ENCODE assay signal across 8 cellular contexts in genomic region chr15:52783929-52784798, GRCh38. TPM values are rescaled to one million over a fixed set of nuclear protein-coding genes. Genes with fewer than 3 reads are reported as not detected.
DNase-seq lines count a peak whose midpoint lies in the region; ATAC-seq, FAIRE-seq and TF ChIP-seq lines count a peak whose summit lies in the region.

No MANE protein-coding gene starts in this region.

- H3K4me1 Mint-ChIP-seq in astrocyte (ENCODE audit: low read depth, unreplicated experiment), result no peaks in the 10 kb centered on the region

- H3K9ac ChIP-seq in HUES48 (ENCODE audit: low read depth, low read length) (no peak overlapping the region), astrocyte (ENCODE audit: low read length) (no peak overlapping the region)

- no peaks in the 10 kb centered on the region for H4K20me1 ChIP-seq in astrocyte (ENCODE audit: insufficient read depth, low read length)

- no peaks in the 10 kb centered on the region for H3K9me3 ChIP-seq in BE2C
- H3K9me3 ChIP-seq in HUES48 (ENCODE audit: control insufficient read depth, insufficient read depth, low read length), result no peaks in the 10 kb centered on the region
- peaks cover 3% of the 10 kb centered on the region for H3K9me3 ChIP-seq in astrocyte (ENCODE audit: insufficient read depth, low read depth, low read length)
- no peaks in the 10 kb centered on the region for H3K9me3 ChIP-seq in lower lobe of right lung

- no peak overlapping the region for H3K27ac Mint-ChIP-seq in astrocyte (ENCODE audit: unreplicated experiment)

- H3K4me2 ChIP-seq in astrocyte (ENCODE audit: low read length), result no peak overlapping the region

- peaks cover 10% of the 10 kb centered on the region for H3K9me3 Mint-ChIP-seq in astrocyte (ENCODE audit: unreplicated experiment)

- TF ChIP-seq CTCF in BE2C (IDR thresholded peaks at IDR 0.05; ENCODE audit: low read depth, low read length) (peak; percentile 73), astrocyte (IDR thresholded peaks at IDR 0.05; ENCODE audit: insufficient read depth, low read depth, low read length) (peak; percentile 22), lower lobe of right lung (IDR thresholded peaks at IDR 0.05) (peak; percentile 48)

- H3K27ac ChIP-seq in HUES48 (ENCODE audit: low read depth, low read length) (no peak overlapping the region), astrocyte (ENCODE audit: low read depth, low read length) (no peak overlapping the region), lower lobe of right lung (no peak overlapping the region)

- H3K4me3 Mint-ChIP-seq in astrocyte (ENCODE audit: unreplicated experiment), result no peak overlapping the region

- peaks cover 95% of the 10 kb centered on the region for H3K27me3 ChIP-seq in BE2C
- peaks cover 95% of the 10 kb centered on the region for H3K27me3 ChIP-seq in HUES48 (ENCODE audit: control insufficient read depth, insufficient read depth, low read length)
- peaks cover 81% of the 10 kb centered on the region for H3K27me3 ChIP-seq in astrocyte (ENCODE audit: insufficient read depth, low read length)
- peaks cover 98% of the 10 kb centered on the region for H3K27me3 ChIP-seq in lower lobe of right lung (ENCODE audit: low read depth)

- DNase-seq in BE2C (peak; percentile 74), astrocyte (ENCODE audit: low read depth) (no peak), lower lobe of right lung (no peak), urothelium cell line (ENCODE audit: low spot score) (no peak), NCI-H510A treated with DMSO at 0.1 percent for 48 hours (lab: John Stamatoyannopoulos, UW) (no peak), NCI-H2227 (lab: John Stamatoyannopoulos, UW; ENCODE audit: unreplicated experiment) (no peak)

- no peaks in the 10 kb centered on the region for H3K36me3 Mint-ChIP-seq in astrocyte (ENCODE audit: low read depth, unreplicated experiment)

- no peak overlapping the region for H2AFZ ChIP-seq in astrocyte (ENCODE audit: low read depth, low read length)

- H3K27me3 Mint-ChIP-seq in astrocyte (ENCODE audit: low read depth, unreplicated experiment), result peaks cover 84% of the 10 kb centered on the region

- peak; percentile 34 to 37 for ATAC-seq in lower lobe of right lung
- no peak for ATAC-seq in HG03280 (IDR thresholded peaks at IDR 0.05; ENCODE audit: unreplicated experiment)

- H3K4me1 ChIP-seq in BE2C (no peaks in the 10 kb centered on the region), HUES48 (ENCODE audit: control insufficient read depth, insufficient read depth, low read length) (peaks cover 57% of the 10 kb centered on the region), astrocyte (ENCODE audit: insufficient read depth, low read length) (no peaks in the 10 kb centered on the region), lower lobe of right lung (peaks cover 31% of the 10 kb centered on the region)

- H3K4me3 ChIP-seq in BE2C (ENCODE audit: low read depth, low read length), result no peak overlapping the region
- peak overlapping the region; percentile 60 for H3K4me3 ChIP-seq in HUES48 (ENCODE audit: low read depth, low read length)
- H3K4me3 ChIP-seq in astrocyte (ENCODE audit: insufficient read depth, low read depth, low read length), result no peak overlapping the region
- no peak overlapping the region for H3K4me3 ChIP-seq in lower lobe of right lung

- intact Hi-C loops in lower lobe of right lung (cut with DNase I), result loop anchor here (5.0 kb wide), 1 partner anchor 413 kb away; no protein-coding TSS in a partner anchor

- H3K36me3 ChIP-seq in BE2C, result no peaks in the 10 kb centered on the region
- no peaks in the 10 kb centered on the region for H3K36me3 ChIP-seq in HUES48 (ENCODE audit: control insufficient read depth, insufficient read depth, low read length)
- no peaks in the 10 kb centered on the region for H3K36me3 ChIP-seq in astrocyte (ENCODE audit: insufficient read depth, low read length)
- no peaks in the 10 kb centered on the region for H3K36me3 ChIP-seq in lower lobe of right lung

- H3K79me2 ChIP-seq in astrocyte (ENCODE audit: insufficient read depth, low read length), result no peaks in the 10 kb centered on the region

- no peak for FAIRE-seq in astrocyte (lab: Jason Lieb, UNC)
- FAIRE-seq in urothelium cell line (lab: Jason Lieb, UNC), result no peak

RNA-seq across cellular contexts. Expression of gene ONECUT1, which starts 6.0 kb away (rescaled TPM):
- not detected for polyA plus RNA-seq in BE2C (2012; ENCODE audit: insufficient read depth, insufficient read length, low read depth)
- total RNA-seq in astrocyte (0.14 and 0.32 TPM in 2 replicates), lower lobe of right lung (not detected)

Comparison
In these comparisons a context has a peak if more than half of its experiments do, and no peak if none do; other contexts are left out.
1. CTCF ChIP-seq: peak in every context shown above with its lines; median percentile 73 in BE2C; 48 in lower lobe of right lung; 22 in astrocyte.